15 cellular contexts compared by ENCODE assay signal in the genomic region with DNA sequence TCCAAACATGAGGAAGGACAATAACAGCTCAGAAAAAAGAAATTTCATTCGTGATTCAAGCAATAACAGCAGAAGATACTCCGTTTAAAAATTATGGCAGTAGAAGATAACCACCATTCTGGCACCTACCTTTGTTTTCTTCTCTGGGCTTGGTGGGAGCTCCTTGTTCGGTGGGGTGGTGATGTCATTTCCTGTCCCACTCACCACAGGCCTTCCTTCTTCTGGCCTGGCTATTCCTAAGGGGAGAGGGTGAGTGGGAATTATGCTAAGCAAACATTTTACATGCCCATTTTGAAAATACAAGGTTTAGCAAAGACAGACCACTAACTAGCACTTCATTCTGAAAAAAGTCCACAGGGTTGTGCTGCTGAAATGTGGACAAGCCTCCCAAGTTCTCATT.
DNase-seq lines count a peak whose midpoint lies in the region; ATAC-seq and TF ChIP-seq lines count a peak whose summit lies in the region.
"Had no signal": no experiment of that assay in that cellular context is flagged by ENCODE, and none has a peak within 500 bp of the region (broad histone marks: within the 10 kb centered on the region; RNA-seq: fewer than 3 reads in every experiment).

No MANE protein-coding gene starts in this region.

- H2AFZ ChIP-seq in smooth muscle cell (ENCODE audit: low read depth) (no peak overlapping the region), neuronal stem cell (ENCODE audit: low read length) (no peak overlapping the region)

- 76% methylated on average over 3 of the region's 3 CpGs for WGBS in smooth muscle cell (ENCODE audit: low lambda C conversion rate)
- no CpG with 5 or more reads among the region's 3 CpGs for WGBS in neuronal stem cell (ENCODE audit: extremely low coverage in 2 of 2, insufficient read length in 2 of 2, insufficient replicate concordance in 1 of 2), 2 donors

- no peak overlapping the region for H3K14ac ChIP-seq in neuronal stem cell (ENCODE audit: low read length)

- H3K27me3 ChIP-seq in smooth muscle cell (ENCODE audit: low read depth) (no peaks in the 10 kb centered on the region), neuronal stem cell (ENCODE audit: control insufficient read depth in 3 of 3, insufficient read depth in 3 of 3, low read depth in 1 of 3, low read length in 3 of 3) (no peaks in the 10 kb centered on the region)
- H3K27me3 ChIP-seq: uterus had no signal

- H3K36me3 ChIP-seq in smooth muscle cell (ENCODE audit: low read depth) (peaks cover 6% of the 10 kb centered on the region), neuronal stem cell (replicated peaks in 1 of 2; ENCODE audit: control insufficient read depth in 2 of 2, insufficient read depth in 2 of 2, low read length in 2 of 2) (peaks cover 2 to 57% of the 10 kb centered on the region in 2 donors)
- H3K36me3 ChIP-seq: uterus had no signal

- H4K8ac ChIP-seq in neuronal stem cell (ENCODE audit: low read depth, low read length), result no peak overlapping the region

- no peak for ATAC-seq in activated naive CD8-positive, alpha-beta T cell treated with anti-CD3 and anti-CD28 coated beads, Interleukin-2, amount 10 ng/mL, durations not matched to agents 7 days and 5 days (ENCODE audit: low read depth)
- ATAC-seq in activated T-helper 17 cell treated with anti-CD3 and anti-CD28 coated beads, Interleukin-2, amount 50 U/mL, for 72 hours (replicated peaks), result no peak
- ATAC-seq: HepG2 had no signal

- no peak overlapping the region for H3K23ac ChIP-seq in neuronal stem cell (ENCODE audit: low read depth, low read length, poor library complexity)

- no peak for TF ChIP-seq CTCF in smooth muscle cell (IDR thresholded peaks at IDR 0.05; ENCODE audit: borderline replicate concordance, insufficient read depth, poor library complexity, severe bottlenecking)

- intact Hi-C loops in activated T-helper 1 cell treated with anti-CD3 and anti-CD28 coated beads, Interleukin-12 subunit alpha, Interleukin-12 subunit beta, Interleukin-2, Interleukin-4 antibody, amounts not matched to agents 30 ng/mL and 10 ng/mL and 1 ng/mL, durations not matched to agents 14 hours and 24 hours and 36 hours (cut with micrococcal nuclease), result no loop called here

- H4K20me1 ChIP-seq in smooth muscle cell (ENCODE audit: low read depth), result peaks cover 33% of the 10 kb centered on the region

- H3K27me3 Mint-ChIP-seq in activated naive CD8-positive, alpha-beta T cell treated with anti-CD3 and anti-CD28 coated beads, Interleukin-2, amount 10 ng/mL, durations not matched to agents 7 days and 5 days, result no peaks in the 10 kb centered on the region
- no peaks in the 10 kb centered on the region for H3K27me3 Mint-ChIP-seq in activated naive CD8-positive, alpha-beta T cell treated with anti-CD3 and anti-CD28 coated beads for 36 hours
- H3K27me3 Mint-ChIP-seq in activated T-helper 17 cell treated with anti-CD3 and anti-CD28 coated beads, Interleukin-2, amount 50 U/mL, for 72 hours, result no peaks in the 10 kb centered on the region
- no peaks in the 10 kb centered on the region for H3K27me3 Mint-ChIP-seq in activated T-helper 1 cell treated with anti-CD3 and anti-CD28 coated beads, Interleukin-12 subunit alpha, Interleukin-12 subunit beta, Interleukin-2, Interleukin-4 antibody, amounts not matched to agents 30 ng/mL and 10 ng/mL and 1 ng/mL, durations not matched to agents 14 hours and 24 hours and 36 hours (ENCODE audit: insufficient read depth)

- H2BK120ac ChIP-seq in neuronal stem cell (ENCODE audit: low read depth, low read length), result no peak overlapping the region

- H3K9me3 ChIP-seq in smooth muscle cell (replicated peaks; ENCODE audit: low read depth), result no peaks in the 10 kb centered on the region
- no peaks in the 10 kb centered on the region for H3K9me3 ChIP-seq in neuronal stem cell (replicated peaks in 1 of 2; ENCODE audit: control insufficient read depth in 2 of 2, insufficient read depth in 1 of 2, low read depth in 1 of 2, low read length in 2 of 2)
- H3K9me3 ChIP-seq: uterus had no signal

- H3K18ac ChIP-seq in neuronal stem cell (ENCODE audit: low read length), result no peak overlapping the region

- peaks cover 6% of the 10 kb centered on the region for H3K79me2 ChIP-seq in smooth muscle cell (ENCODE audit: low read depth)

- H2BK12ac ChIP-seq in neuronal stem cell (ENCODE audit: low read length), result no peak overlapping the region

- no peak overlapping the region for H2BK15ac ChIP-seq in neuronal stem cell (ENCODE audit: low read length)

- no peak overlapping the region for H3K4me3 Mint-ChIP-seq in activated naive CD8-positive, alpha-beta T cell treated with anti-CD3 and anti-CD28 coated beads, Interleukin-2, amount 10 ng/mL, durations not matched to agents 7 days and 5 days
- H3K4me3 Mint-ChIP-seq in activated naive CD8-positive, alpha-beta T cell treated with anti-CD3 and anti-CD28 coated beads for 36 hours, result no peak overlapping the region
- H3K4me3 Mint-ChIP-seq in activated T-helper 17 cell treated with anti-CD3 and anti-CD28 coated beads, Interleukin-2, amount 50 U/mL, for 72 hours, result no peak overlapping the region
- H3K4me3 Mint-ChIP-seq in activated T-helper 1 cell treated with anti-CD3 and anti-CD28 coated beads, Interleukin-12 subunit alpha, Interleukin-12 subunit beta, Interleukin-2, Interleukin-4 antibody, amounts not matched to agents 30 ng/mL and 10 ng/mL and 1 ng/mL, durations not matched to agents 14 hours and 24 hours and 36 hours, result no peak overlapping the region

- no peak overlapping the region for H3K4me2 ChIP-seq in smooth muscle cell
- no peak overlapping the region for H3K4me2 ChIP-seq in neuronal stem cell (ENCODE audit: insufficient read depth, low read length, poor library complexity, severe bottlenecking)

- H3K4me1 Mint-ChIP-seq in activated naive CD8-positive, alpha-beta T cell treated with anti-CD3 and anti-CD28 coated beads, Interleukin-2, amount 10 ng/mL, durations not matched to agents 7 days and 5 days, result peaks cover 9% of the 10 kb centered on the region
- peaks cover 12% of the 10 kb centered on the region for H3K4me1 Mint-ChIP-seq in activated naive CD8-positive, alpha-beta T cell treated with anti-CD3 and anti-CD28 coated beads for 36 hours
- peaks cover 5% of the 10 kb centered on the region for H3K4me1 Mint-ChIP-seq in activated T-helper 17 cell treated with anti-CD3 and anti-CD28 coated beads, Interleukin-2, amount 50 U/mL, for 72 hours
- H3K4me1 Mint-ChIP-seq in activated T-helper 1 cell treated with anti-CD3 and anti-CD28 coated beads, Interleukin-12 subunit alpha, Interleukin-12 subunit beta, Interleukin-2, Interleukin-4 antibody, amounts not matched to agents 30 ng/mL and 10 ng/mL and 1 ng/mL, durations not matched to agents 14 hours and 24 hours and 36 hours (ENCODE audit: low read depth), result peaks cover 10% of the 10 kb centered on the region

- POLR2A ChIA-PET in activated naive CD8-positive, alpha-beta T cell treated with anti-CD3 and anti-CD28 coated beads, Interleukin-2, amount 10 ng/mL, durations not matched to agents 7 days and 5 days (lab: Charles Lee), result interaction anchor here (0.6 kb wide), 1 partner anchor 48 kb away, joined by 3 read pairs; no protein-coding TSS in a partner anchor

- no peak overlapping the region for H2AK5ac ChIP-seq in neuronal stem cell (ENCODE audit: low read depth, low read length)

- H3F3A ChIP-seq in smooth muscle cell (ENCODE audit: low read depth), result no peaks in the 10 kb centered on the region

- peaks cover 17% of the 10 kb centered on the region for H3K36me3 Mint-ChIP-seq in activated naive CD8-positive, alpha-beta T cell treated with anti-CD3 and anti-CD28 coated beads, Interleukin-2, amount 10 ng/mL, durations not matched to agents 7 days and 5 days
- peaks cover 3% of the 10 kb centered on the region for H3K36me3 Mint-ChIP-seq in activated naive CD8-positive, alpha-beta T cell treated with anti-CD3 and anti-CD28 coated beads for 36 hours
- peaks cover 44% of the 10 kb centered on the region for H3K36me3 Mint-ChIP-seq in activated T-helper 17 cell treated with anti-CD3 and anti-CD28 coated beads, Interleukin-2, amount 50 U/mL, for 72 hours (ENCODE audit: low read depth)
- peaks cover 9% of the 10 kb centered on the region for H3K36me3 Mint-ChIP-seq in activated T-helper 1 cell treated with anti-CD3 and anti-CD28 coated beads, Interleukin-12 subunit alpha, Interleukin-12 subunit beta, Interleukin-2, Interleukin-4 antibody, amounts not matched to agents 30 ng/mL and 10 ng/mL and 1 ng/mL, durations not matched to agents 14 hours and 24 hours and 36 hours (ENCODE audit: low read depth)

- DNase-seq in activated naive CD8-positive, alpha-beta T cell treated with anti-CD3 and anti-CD28 coated beads, Interleukin-2, amount 10 ng/mL, durations not matched to agents 7 days and 5 days, result no peak
- no peak for DNase-seq in activated naive CD8-positive, alpha-beta T cell treated with anti-CD3 and anti-CD28 coated beads for 36 hours
- DNase-seq in epithelial cell of prostate (ENCODE audit: low read depth, low spot score) (no peak), smooth muscle cell (lab: John Stamatoyannopoulos, UW; ENCODE audit: unreplicated experiment) (no peak), neuronal stem cell (ENCODE audit: low spot score) (no peak)
- no peak for DNase-seq in activated T-helper 1 cell treated with anti-CD3 and anti-CD28 coated beads, Interleukin-12 subunit alpha, Interleukin-12 subunit beta, Interleukin-2, Interleukin-4 antibody, amounts not matched to agents 30 ng/mL and 10 ng/mL and 1 ng/mL, durations not matched to agents 14 hours and 24 hours and 36 hours (ENCODE audit: low spot score)
- no peak for DNase-seq in stimulated activated CD4-positive, alpha-beta T cell treated with anti-CD3 and anti-CD28 coated beads, Interleukin-4, amount 100 ng/mL, for 4 hours
- DNase-seq: COR-L47; cortex of kidney; NCI-H1092 treated with DMSO at 0.1 percent for 48 hours; nucleus accumbens; stimulated activated naive CD4-positive, alpha-beta T cell treated with Interleukin-2 at 50 U/mL for 16 hours; uterus had no signal

- H3K27ac Mint-ChIP-seq in activated naive CD8-positive, alpha-beta T cell treated with anti-CD3 and anti-CD28 coated beads, Interleukin-2, amount 10 ng/mL, durations not matched to agents 7 days and 5 days, result peak overlapping the region; percentile 21
- H3K27ac Mint-ChIP-seq in activated naive CD8-positive, alpha-beta T cell treated with anti-CD3 and anti-CD28 coated beads for 36 hours, result no peak overlapping the region
- peak overlapping the region; percentile 57 for H3K27ac Mint-ChIP-seq in activated T-helper 17 cell treated with anti-CD3 and anti-CD28 coated beads, Interleukin-2, amount 50 U/mL, for 72 hours
- H3K27ac Mint-ChIP-seq in activated T-helper 1 cell treated with anti-CD3 and anti-CD28 coated beads, Interleukin-12 subunit alpha, Interleukin-12 subunit beta, Interleukin-2, Interleukin-4 antibody, amounts not matched to agents 30 ng/mL and 10 ng/mL and 1 ng/mL, durations not matched to agents 14 hours and 24 hours and 36 hours, result no peak overlapping the region

- no peak overlapping the region for H3K4ac ChIP-seq in neuronal stem cell (ENCODE audit: low read length)

- H3K4me3 ChIP-seq in smooth muscle cell (no peak overlapping the region), neuronal stem cell (ENCODE audit: low read length in 2 of 2) (no peak overlapping the region)
- H3K4me3 ChIP-seq: uterus had no signal

- no peaks in the 10 kb centered on the region for H3K9me3 Mint-ChIP-seq in activated naive CD8-positive, alpha-beta T cell treated with anti-CD3 and anti-CD28 coated beads, Interleukin-2, amount 10 ng/mL, durations not matched to agents 7 days and 5 days
- H3K9me3 Mint-ChIP-seq in activated naive CD8-positive, alpha-beta T cell treated with anti-CD3 and anti-CD28 coated beads for 36 hours, result no peaks in the 10 kb centered on the region
- no peaks in the 10 kb centered on the region for H3K9me3 Mint-ChIP-seq in activated T-helper 17 cell treated with anti-CD3 and anti-CD28 coated beads, Interleukin-2, amount 50 U/mL, for 72 hours
- no peaks in the 10 kb centered on the region for H3K9me3 Mint-ChIP-seq in activated T-helper 1 cell treated with anti-CD3 and anti-CD28 coated beads, Interleukin-12 subunit alpha, Interleukin-12 subunit beta, Interleukin-2, Interleukin-4 antibody, amounts not matched to agents 30 ng/mL and 10 ng/mL and 1 ng/mL, durations not matched to agents 14 hours and 24 hours and 36 hours

- no peak overlapping the region for H4K91ac ChIP-seq in neuronal stem cell (ENCODE audit: low read depth, low read length, poor library complexity)

- H3K27ac ChIP-seq in epithelial cell of prostate (peak overlapping the region; percentile 37), smooth muscle cell (ENCODE audit: low read depth) (peak overlapping the region; percentile 11), neuronal stem cell (replicated peaks; ENCODE audit: low read length) (no peak overlapping the region)

- H2BK5ac ChIP-seq in neuronal stem cell (ENCODE audit: low read length), result no peak overlapping the region

- H3K4me1 ChIP-seq in smooth muscle cell (ENCODE audit: low read depth), result peaks cover 9% of the 10 kb centered on the region
- peaks cover 0 to 7% of the 10 kb centered on the region in 2 donors for H3K4me1 ChIP-seq in neuronal stem cell (ENCODE audit: control insufficient read depth in 2 of 2, insufficient read depth in 1 of 2, low read depth in 1 of 2, low read length in 2 of 2)
- H3K4me1 ChIP-seq: uterus had no signal

- no peaks in the 10 kb centered on the region for H3K79me1 ChIP-seq in neuronal stem cell (ENCODE audit: low read depth, low read length)

- H3K9ac ChIP-seq in smooth muscle cell (ENCODE audit: low read depth), result no peak overlapping the region
- H3K9ac ChIP-seq in neuronal stem cell (ENCODE audit: low read depth, low read length, poor library complexity), result no peak overlapping the region

Comparison
In these comparisons a context has a peak if more than half of its experiments do, and no peak if none do; other contexts are left out.
1. H3K27ac Mint-ChIP-seq: peak in activated naive CD8-positive, alpha-beta T cell treated with anti-CD3 and anti-CD28 coated beads, Interleukin-2, amount 10 ng/mL, durations not matched to agents 7 days and 5 days (single experiment) and activated T-helper 17 cell treated with anti-CD3 and anti-CD28 coated beads, Interleukin-2, amount 50 U/mL, for 72 hours (single experiment); none in activated naive CD8-positive, alpha-beta T cell treated with anti-CD3 and anti-CD28 coated beads for 36 hours (single experiment) and activated T-helper 1 cell treated with anti-CD3 and anti-CD28 coated beads, Interleukin-12 subunit alpha, Interleukin-12 subunit beta, Interleukin-2, Interleukin-4 antibody, amounts not matched to agents 30 ng/mL and 10 ng/mL and 1 ng/mL, durations not matched to agents 14 hours and 24 hours and 36 hours (single experiment).